In the genomic region with DNA sequence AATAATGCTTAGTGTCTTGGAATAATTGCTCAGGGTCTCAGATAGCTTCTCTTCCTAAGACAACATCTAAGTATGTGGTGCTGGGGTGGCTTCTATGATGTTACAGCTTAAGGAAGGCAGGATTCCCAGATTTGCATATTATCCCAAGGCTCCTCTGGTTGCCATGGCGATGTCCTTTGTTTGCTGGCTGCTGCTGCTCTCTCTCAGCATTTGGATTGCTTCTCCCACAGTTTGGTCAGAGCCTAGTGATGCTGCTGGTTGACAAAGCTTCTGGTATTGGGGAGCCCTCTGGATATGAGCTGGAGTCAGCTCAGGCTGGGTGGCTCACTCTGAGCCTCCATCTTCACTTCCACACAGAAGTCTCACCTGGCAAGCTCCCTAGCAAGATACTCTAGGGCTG, we compare ENCODE assay signal across 14 cellular contexts. TPM values are rescaled to one million over a fixed set of nuclear protein-coding genes. Genes with fewer than 3 reads are reported as not detected.
DNase-seq lines count a peak whose midpoint lies in the region; ATAC-seq lines count a peak whose summit lies in the region.
"Had no signal": no experiment of that assay in that cellular context is flagged by ENCODE, and none has a peak within 500 bp of the region (broad histone marks: within the 10 kb centered on the region; RNA-seq: fewer than 3 reads in every experiment).

No MANE protein-coding gene starts in this region.

- DNase-seq in DMS53 (lab: John Stamatoyannopoulos, UW) (peak; percentile 66), DMS53 treated with DMSO at 0.1 percent for 48 hours (lab: John Stamatoyannopoulos, UW; ENCODE audit: unreplicated experiment) (no peak), NCI-H748 treated with DMSO at 0.1 percent for 48 hours (lab: John Stamatoyannopoulos, UW) (peak; percentile 34), globus pallidus (ENCODE audit: low spot score) (peak; percentile 9), occipital lobe (lab: John Stamatoyannopoulos, UW) (peak; percentile 44), AG08395 (ENCODE audit: low spot score) (no peak)
- no peak for DNase-seq in stimulated activated CD4-positive, alpha-beta T cell treated with anti-CD3 and anti-CD28 coated beads, Interleukin-4, amount 100 ng/mL, for 1 hour
- DNase-seq: activated CD4-positive, alpha-beta T cell treated with anti-CD3 and anti-CD28 coated beads, Interleukin-2, amount 10 ng/mL, durations not matched to agents 24 days and 14 days; DMS79; effector memory CD4-positive, alpha-beta T cell; heart right ventricle; NCI-H1694; ovary had no signal

- ATAC-seq in HG03354 (IDR thresholded peaks at IDR 0.05; ENCODE audit: poor library complexity, severe bottlenecking, unreplicated experiment) = no peak
- ATAC-seq: heart right ventricle had no signal

RNA-seq across cellular contexts. Expression of a gene that starts 56.4 kb away (rescaled TPM):
- 26.8 TPM for total RNA-seq in occipital lobe

Comparison
In these comparisons a context has a peak if more than half of its experiments do, and no peak if none do; other contexts are left out.
1. DNase-seq: peak in DMS53 (single experiment), NCI-H748 treated with DMSO at 0.1 percent for 48 hours (single experiment), globus pallidus (single experiment) and occipital lobe (single experiment); none in DMS53 treated with DMSO at 0.1 percent for 48 hours (single experiment), AG08395 (single experiment) and stimulated activated CD4-positive, alpha-beta T cell treated with anti-CD3 and anti-CD28 coated beads, Interleukin-4, amount 100 ng/mL, for 1 hour (single experiment).